ENCODE assay signal across 29 cellular contexts in genomic region chr9:13550519-13550918, GRCh38.
"Had no signal": no experiment of that assay in that cellular context is flagged by ENCODE, and none has a peak within 500 bp of the region (broad histone marks: within the 10 kb centered on the region; RNA-seq: fewer than 3 reads in every experiment).

No MANE protein-coding gene starts in this region.

- DNase-seq: immature natural killer cell; kidney; left colon; left lung; lower lobe of right lung; mammary epithelial cell; mesenchymal stem cell; nucleus accumbens; pancreas; retina; stimulated activated CD4-positive, alpha-beta T cell treated with anti-CD3 and anti-CD28 coated beads, Interleukin-12 subunit alpha, Interleukin-12 subunit beta, amount 100 ng/mL, for 4 hours; stimulated activated CD4-positive, alpha-beta T cell treated with anti-CD3 and anti-CD28 coated beads, Interleukin-15, amount 100 ng/mL, for 24 hours; stimulated activated CD4-positive, alpha-beta T cell treated with anti-CD3 and anti-CD28 coated beads, Interleukin-2, amount 100 ng/mL, for 24 hours; stimulated activated CD4-positive, alpha-beta T cell treated with anti-CD3 and anti-CD28 coated beads, Interleukin-4, amount 100 ng/mL, for 1 hour; stimulated activated naive B cell treated with anti-CD40 and anti-IgM and Interleukin-4, amounts not matched to agents 10 μg/mL and 1 μg/mL and 100 μg/mL, for 72 hours; stimulated activated naive CD8-positive, alpha-beta T cell treated with anti-CD3 and anti-CD28 coated beads, Interleukin-15, Interleukin-2, amounts not matched to agents 100 U/mL and 50 U/mL, for 24 hours; stomach; testis; thyroid gland; transverse colon; upper lobe of left lung had no signal

- ATAC-seq: left colon; left lung; lower lobe of right lung; naive thymus-derived CD8-positive, alpha-beta T cell; pancreas; right cardiac atrium; sciatic nerve; stimulated activated naive B cell treated with anti-CD40 and anti-IgM and Interleukin-4, amounts not matched to agents 10 μg/mL and 1 μg/mL and 100 μg/mL, for 72 hours; stimulated activated naive CD8-positive, alpha-beta T cell treated with anti-CD3 and anti-CD28 coated beads, Interleukin-15, Interleukin-2, amounts not matched to agents 100 U/mL and 50 U/mL, for 24 hours had no signal

- H3K27me3 ChIP-seq: left lung, pancreas, stomach, testis, thyroid gland, transverse colon, upper lobe of left lung, vagina had no signal

- H3K36me3 ChIP-seq: left lung, lower lobe of right lung, pancreas, prostate gland, stomach, thyroid gland, transverse colon, upper lobe of left lung, vagina had no signal

- H3K27me3 Mint-ChIP-seq: naive thymus-derived CD8-positive, alpha-beta T cell; stimulated activated naive B cell treated with anti-CD40 and anti-IgM and Interleukin-4, amounts not matched to agents 10 μg/mL and 1 μg/mL and 100 μg/mL, for 72 hours had no signal

- H3K27ac Mint-ChIP-seq: immature natural killer cell; naive thymus-derived CD8-positive, alpha-beta T cell; nephron; stimulated activated naive B cell treated with anti-CD40 and anti-IgM and Interleukin-4, amounts not matched to agents 10 μg/mL and 1 μg/mL and 100 μg/mL, for 72 hours had no signal

- H3K4me1 ChIP-seq: left lung, lower lobe of right lung, pancreas, prostate gland, stomach, testis, thyroid gland, transverse colon, upper lobe of left lung, vagina had no signal

- H3K4me1 Mint-ChIP-seq: immature natural killer cell; naive thymus-derived CD8-positive, alpha-beta T cell; stimulated activated naive B cell treated with anti-CD40 and anti-IgM and Interleukin-4, amounts not matched to agents 10 μg/mL and 1 μg/mL and 100 μg/mL, for 72 hours had no signal

- H3K9me3 ChIP-seq: left lung, lower lobe of right lung, prostate gland, stomach, testis, thyroid gland, transverse colon, upper lobe of left lung, vagina had no signal

- H3K27ac ChIP-seq: left lung, lower lobe of right lung, pancreas, prostate gland, skin epidermis, stomach, testis, thyroid gland, transverse colon, upper lobe of left lung, vagina had no signal

- H3K4me3 ChIP-seq: left lung, lower lobe of right lung, pancreas, prostate gland, skin epidermis, stomach, testis, thyroid gland, transverse colon, upper lobe of left lung, vagina had no signal

- H3K36me3 Mint-ChIP-seq: immature natural killer cell; naive thymus-derived CD8-positive, alpha-beta T cell; stimulated activated naive B cell treated with anti-CD40 and anti-IgM and Interleukin-4, amounts not matched to agents 10 μg/mL and 1 μg/mL and 100 μg/mL, for 72 hours had no signal

- H3K4me3 Mint-ChIP-seq: immature natural killer cell; nephron; neural crest cell; stimulated activated naive B cell treated with anti-CD40 and anti-IgM and Interleukin-4, amounts not matched to agents 10 μg/mL and 1 μg/mL and 100 μg/mL, for 72 hours had no signal
